1 cellular context compared by ENCODE assay signal in the genomic region with DNA sequence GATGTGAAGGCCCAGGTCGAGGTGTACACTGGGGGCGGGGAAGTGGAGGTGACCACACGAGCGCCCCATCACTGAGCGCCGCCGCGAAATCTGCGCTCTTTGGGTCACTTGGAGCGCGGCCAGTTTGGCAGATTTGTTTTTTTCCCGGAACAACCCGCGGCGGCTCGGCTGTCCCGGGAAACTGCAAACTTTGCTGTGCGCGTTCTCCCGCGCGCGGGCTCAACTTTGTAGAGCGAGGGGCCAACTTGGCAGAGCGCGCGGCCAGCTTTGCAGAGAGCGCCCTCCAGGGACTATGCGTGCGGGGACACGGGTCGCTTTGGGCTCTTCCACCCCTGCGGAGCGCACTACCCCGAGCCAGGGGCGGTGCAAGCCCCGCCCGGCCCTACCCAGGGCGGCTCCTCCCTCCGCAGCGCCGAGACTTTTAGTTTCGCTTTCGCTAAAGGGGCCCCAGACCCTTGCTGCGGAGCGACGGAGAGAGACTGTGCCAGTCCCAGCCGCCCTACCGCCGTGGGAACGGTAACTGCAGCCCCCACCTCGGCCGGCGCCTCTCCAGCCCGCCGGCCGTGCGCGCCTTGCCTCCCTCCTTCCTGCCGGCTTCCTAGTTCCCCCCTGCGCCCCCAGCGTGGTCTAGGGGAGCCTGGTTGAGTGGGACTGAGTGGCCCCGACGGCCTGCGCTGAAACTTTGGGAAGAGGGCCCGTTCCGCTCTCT.
TF ChIP-seq lines count a peak whose summit lies in the region.

Gene CASP7 (plus strand): TSS at position 450 of the 709 bp plus-strand sequence. CDS start 17,582 bp downstream, outside the sequence.

TF ChIP-seq in HEK293, 187 proteins besides CTCF, POLR2A, EP300 and RAD21 (continued from another document and continues in another):
- no peak for TF ChIP-seq ZNF248 (tag by site-specific recombination; IDR thresholded peaks at IDR 0.05)
- TF ChIP-seq ZSCAN23 (tag by site-specific recombination; IDR thresholded peaks at IDR 0.05): no peak; the same call in 1 of the 2 replicates
- TF ChIP-seq TCF7L2 (IDR thresholded peaks at IDR 0.05; ENCODE audit: borderline replicate concordance, low read depth, low read length): no peak
- TF ChIP-seq ZNF398 (tag by site-specific recombination; IDR thresholded peaks at IDR 0.05): peak; percentile 56; the same call in 1 of the 2 replicates
- 0 out of 2 replicates have a peak, but pooled peaks have one; percentile 14 for TF ChIP-seq ZNF792 (tag by site-specific recombination; IDR thresholded peaks at IDR 0.05)
- TF ChIP-seq ZNF391 (tag by site-specific recombination; IDR thresholded peaks at IDR 0.05; ENCODE audit: borderline replicate concordance, low read depth): peak; percentile 55; the same call in 1 of the 2 replicates
- TF ChIP-seq ZBTB21 (tag by site-specific recombination; IDR thresholded peaks at IDR 0.05): no peak
- no peak for TF ChIP-seq OSR2 (tag by site-specific recombination; IDR thresholded peaks at IDR 0.05)
- peak; percentile 92; the same call in 1 of the 2 replicates for TF ChIP-seq ZNF561 (tag by site-specific recombination; IDR thresholded peaks at IDR 0.05; ENCODE audit: borderline replicate concordance)
- no peak for TF ChIP-seq ZNF157 (tag by site-specific recombination; IDR thresholded peaks at IDR 0.05)
- TF ChIP-seq, protein P1, sequence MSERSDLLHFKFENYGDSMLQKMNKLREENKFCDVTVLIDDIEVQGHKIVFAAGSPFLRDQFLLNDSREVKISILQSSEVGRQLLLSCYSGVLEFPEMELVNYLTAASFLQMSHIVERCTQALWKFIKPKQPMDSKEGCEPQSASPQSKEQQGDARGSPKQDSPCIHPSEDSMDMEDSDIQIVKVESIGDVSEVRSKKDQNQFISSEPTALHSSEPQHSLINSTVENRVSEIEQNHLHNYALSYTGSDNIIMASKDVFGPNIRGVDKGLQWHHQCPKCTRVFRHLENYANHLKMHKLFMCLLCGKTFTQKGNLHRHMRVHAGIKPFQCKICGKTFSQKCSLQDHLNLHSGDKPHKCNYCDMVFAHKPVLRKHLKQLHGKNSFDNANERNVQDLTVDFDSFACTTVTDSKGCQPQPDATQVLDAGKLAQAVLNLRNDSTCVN (tag by site-specific recombination; optimal IDR thresholded peaks at IDR 0.05): peak; percentile 95
- peak; percentile 87 for TF ChIP-seq ZBTB17 (tag by site-specific recombination; IDR thresholded peaks at IDR 0.05)
- TF ChIP-seq ZNF426 (tag by site-specific recombination; IDR thresholded peaks at IDR 0.05): no peak
- TF ChIP-seq, protein P2, sequence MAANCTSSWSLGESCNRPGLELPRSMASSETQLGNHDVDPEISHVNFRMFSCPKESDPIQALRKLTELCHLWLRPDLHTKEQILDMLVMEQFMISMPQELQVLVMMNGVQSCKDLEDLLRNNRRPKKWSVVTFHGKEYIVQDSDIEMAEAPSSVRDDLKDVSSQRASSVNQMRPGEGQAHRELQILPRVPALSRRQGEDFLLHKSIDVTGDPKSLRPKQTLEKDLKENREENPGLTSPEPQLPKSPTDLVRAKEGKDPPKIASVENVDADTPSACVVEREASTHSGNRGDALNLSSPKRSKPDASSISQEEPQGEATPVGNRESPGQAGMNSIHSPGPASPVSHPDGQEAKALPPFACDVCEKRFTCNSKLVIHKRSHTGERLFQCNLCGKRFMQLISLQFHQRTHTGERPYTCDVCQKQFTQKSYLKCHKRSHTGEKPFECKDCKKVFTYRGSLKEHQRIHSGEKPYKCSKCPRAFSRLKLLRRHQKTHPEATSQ (tag by site-specific recombination; IDR thresholded peaks at IDR 0.05): no peak
- TF ChIP-seq ZNF416 (tag by site-specific recombination; IDR thresholded peaks at IDR 0.05): no peak
- TF ChIP-seq HOXA7 (CRISPR knock-in tag; IDR thresholded peaks at IDR 0.05; ENCODE audit: borderline replicate concordance): no peak
- TF ChIP-seq ZNF10 (tag by site-specific recombination; IDR thresholded peaks at IDR 0.05): no peak
- TF ChIP-seq BCL11B (tag by site-specific recombination; IDR thresholded peaks at IDR 0.05; ENCODE audit: low read depth): no peak
- TF ChIP-seq ZNF16 (tag by site-specific recombination; IDR thresholded peaks at IDR 0.05; ENCODE audit: low read depth): no peak
- TF ChIP-seq ZNF585B (tag by site-specific recombination; IDR thresholded peaks at IDR 0.05): no peak; the same call in 1 of the 2 replicates
- TF ChIP-seq ZNF140 (tag by site-specific recombination; IDR thresholded peaks at IDR 0.05): no peak
- peak; percentile 19 for TF ChIP-seq ZNF501 (tag by site-specific recombination; IDR thresholded peaks at IDR 0.05)
- TF ChIP-seq ZNF394 (tag by site-specific recombination; IDR thresholded peaks at IDR 0.05; ENCODE audit: borderline replicate concordance): no peak; the same call in none of the 2 replicates
- no peak for TF ChIP-seq ZNF37A (tag by site-specific recombination; IDR thresholded peaks at IDR 0.05)
- peak; percentile 33 for TF ChIP-seq REPIN1 (tag by site-specific recombination; IDR thresholded peaks at IDR 0.05; ENCODE audit: low read depth)
- TF ChIP-seq, protein P3, sequence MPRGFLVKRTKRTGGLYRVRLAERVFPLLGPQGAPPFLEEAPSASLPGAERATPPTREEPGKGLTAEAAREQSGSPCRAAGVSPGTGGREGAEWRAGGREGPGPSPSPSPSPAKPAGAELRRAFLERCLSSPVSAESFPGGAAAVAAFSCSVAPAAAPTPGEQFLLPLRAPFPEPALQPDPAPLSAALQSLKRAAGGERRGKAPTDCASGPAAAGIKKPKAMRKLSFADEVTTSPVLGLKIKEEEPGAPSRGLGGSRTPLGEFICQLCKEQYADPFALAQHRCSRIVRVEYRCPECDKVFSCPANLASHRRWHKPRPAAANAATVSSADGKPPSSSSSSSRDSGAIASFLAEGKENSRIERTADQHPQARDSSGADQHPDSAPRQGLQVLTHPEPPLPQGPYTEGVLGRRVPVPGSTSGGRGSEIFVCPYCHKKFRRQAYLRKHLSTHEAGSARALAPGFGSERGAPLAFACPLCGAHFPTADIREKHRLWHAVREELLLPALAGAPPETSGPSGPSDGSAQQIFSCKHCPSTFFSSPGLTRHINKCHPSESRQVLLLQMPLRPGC (tag by site-specific recombination; IDR thresholded peaks at IDR 0.05): 0 out of 2 replicates have a peak, but pooled peaks have one; percentile 21
- TF ChIP-seq ZBTB44 (tag by site-specific recombination; IDR thresholded peaks at IDR 0.05): peak; percentile 56; the same call in 1 of the 2 replicates
- TF ChIP-seq ZNF76 (tag by site-specific recombination; IDR thresholded peaks at IDR 0.05; ENCODE audit: borderline replicate concordance, low read depth): peak; percentile 76
- no peak for TF ChIP-seq ZNF544 (tag by site-specific recombination; IDR thresholded peaks at IDR 0.05)
- TF ChIP-seq, protein P4, sequence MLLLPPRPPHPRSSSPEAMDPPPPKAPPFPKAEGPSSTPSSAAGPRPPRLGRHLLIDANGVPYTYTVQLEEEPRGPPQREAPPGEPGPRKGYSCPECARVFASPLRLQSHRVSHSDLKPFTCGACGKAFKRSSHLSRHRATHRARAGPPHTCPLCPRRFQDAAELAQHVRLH (tag by site-specific recombination; IDR thresholded peaks at IDR 0.05): 0 out of 2 replicates have a peak, but pooled peaks have one; percentile 19
- TF ChIP-seq ZBTB48 (tag by site-specific recombination; IDR thresholded peaks at IDR 0.05): peak; percentile 82
- TF ChIP-seq ZNF311 (tag by site-specific recombination; IDR thresholded peaks at IDR 0.05; ENCODE audit: borderline replicate concordance): no peak
- no peak for TF ChIP-seq ZNF239 (tag by site-specific recombination; IDR thresholded peaks at IDR 0.05)
- no peak for TF ChIP-seq ZNF830 (tag by site-specific recombination; IDR thresholded peaks at IDR 0.05; ENCODE audit: low read depth)
- no peak for TF ChIP-seq AEBP2 (tag by site-specific recombination; IDR thresholded peaks at IDR 0.05; ENCODE audit: borderline replicate concordance)
- TF ChIP-seq KLF17 (tag by site-specific recombination; IDR thresholded peaks at IDR 0.05): no peak; the same call in 1 of the 2 replicates
- TF ChIP-seq, protein P5, sequence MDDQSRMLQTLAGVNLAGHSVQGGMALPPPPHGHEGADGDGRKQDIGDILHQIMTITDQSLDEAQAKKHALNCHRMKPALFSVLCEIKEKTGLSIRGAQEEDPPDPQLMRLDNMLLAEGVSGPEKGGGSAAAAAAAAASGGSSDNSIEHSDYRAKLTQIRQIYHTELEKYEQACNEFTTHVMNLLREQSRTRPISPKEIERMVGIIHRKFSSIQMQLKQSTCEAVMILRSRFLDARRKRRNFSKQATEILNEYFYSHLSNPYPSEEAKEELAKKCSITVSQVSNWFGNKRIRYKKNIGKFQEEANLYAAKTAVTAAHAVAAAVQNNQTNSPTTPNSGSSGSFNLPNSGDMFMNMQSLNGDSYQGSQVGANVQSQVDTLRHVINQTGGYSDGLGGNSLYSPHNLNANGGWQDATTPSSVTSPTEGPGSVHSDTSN (CRISPR knock-in tag; IDR thresholded peaks at IDR 0.05): no peak
- TF ChIP-seq ZNF23 (tag by site-specific recombination; IDR thresholded peaks at IDR 0.05; ENCODE audit: borderline replicate concordance): no peak
- no peak; the same call in 1 of the 2 replicates for TF ChIP-seq BCL11A (tag by site-specific recombination; IDR thresholded peaks at IDR 0.05; ENCODE audit: low read depth)
- no peak for TF ChIP-seq ZNF280C (tag by site-specific recombination; IDR thresholded peaks at IDR 0.05)
- 0 out of 2 replicates have a peak, but pooled peaks have one; percentile 82 for TF ChIP-seq ZNF362 (tag by site-specific recombination; IDR thresholded peaks at IDR 0.05)
